ENCODE assay signal across 1 cellular context in genomic region chr16:27108051-27108770, GRCh38.
TF ChIP-seq lines count a peak whose summit lies in the region.

No MANE protein-coding gene starts in this region.

TF ChIP-seq in IMR-90, 13 proteins besides CTCF, POLR2A, EP300 and RAD21:
- TF ChIP-seq RCOR1 (IDR thresholded peaks at IDR 0.05; ENCODE audit: insufficient replicate concordance, low read length) = no peak
- TF ChIP-seq MXI1 (IDR thresholded peaks at IDR 0.05; ENCODE audit: borderline replicate concordance, low read depth, low read length) = no peak
- TF ChIP-seq BHLHE40 (IDR thresholded peaks at IDR 0.05; ENCODE audit: low read depth, low read length) = no peak
- no peak for TF ChIP-seq CEBPB (IDR thresholded peaks at IDR 0.05; ENCODE audit: low read depth, low read length)
- no peak for TF ChIP-seq RFX5 (IDR thresholded peaks at IDR 0.05; ENCODE audit: low read depth, low read length)
- no peak for TF ChIP-seq MAFK (IDR thresholded peaks at IDR 0.05; ENCODE audit: low read depth, low read length)
- no peak for TF ChIP-seq MAZ (IDR thresholded peaks at IDR 0.05; ENCODE audit: borderline replicate concordance, low read depth, low read length)
- no peak for TF ChIP-seq SMC3 (IDR thresholded peaks at IDR 0.05; ENCODE audit: low read depth, low read length)
- no peak for TF ChIP-seq ELK1 (IDR thresholded peaks at IDR 0.05; ENCODE audit: borderline replicate concordance, low read depth, low read length)
- no peak for TF ChIP-seq FOS (IDR thresholded peaks at IDR 0.05; ENCODE audit: low read depth, low read length)
- TF ChIP-seq USF2 (IDR thresholded peaks at IDR 0.05; ENCODE audit: low read depth, low read length) = no peak
- no peak for TF ChIP-seq NFE2L2 (IDR thresholded peaks at IDR 0.05; ENCODE audit: low read depth, low read length)
- no peak for TF ChIP-seq CHD1 (IDR thresholded peaks at IDR 0.05; ENCODE audit: low read depth, low read length)
